Comparison of ENCODE assay signal across 3 cellular contexts in the genomic region with DNA sequence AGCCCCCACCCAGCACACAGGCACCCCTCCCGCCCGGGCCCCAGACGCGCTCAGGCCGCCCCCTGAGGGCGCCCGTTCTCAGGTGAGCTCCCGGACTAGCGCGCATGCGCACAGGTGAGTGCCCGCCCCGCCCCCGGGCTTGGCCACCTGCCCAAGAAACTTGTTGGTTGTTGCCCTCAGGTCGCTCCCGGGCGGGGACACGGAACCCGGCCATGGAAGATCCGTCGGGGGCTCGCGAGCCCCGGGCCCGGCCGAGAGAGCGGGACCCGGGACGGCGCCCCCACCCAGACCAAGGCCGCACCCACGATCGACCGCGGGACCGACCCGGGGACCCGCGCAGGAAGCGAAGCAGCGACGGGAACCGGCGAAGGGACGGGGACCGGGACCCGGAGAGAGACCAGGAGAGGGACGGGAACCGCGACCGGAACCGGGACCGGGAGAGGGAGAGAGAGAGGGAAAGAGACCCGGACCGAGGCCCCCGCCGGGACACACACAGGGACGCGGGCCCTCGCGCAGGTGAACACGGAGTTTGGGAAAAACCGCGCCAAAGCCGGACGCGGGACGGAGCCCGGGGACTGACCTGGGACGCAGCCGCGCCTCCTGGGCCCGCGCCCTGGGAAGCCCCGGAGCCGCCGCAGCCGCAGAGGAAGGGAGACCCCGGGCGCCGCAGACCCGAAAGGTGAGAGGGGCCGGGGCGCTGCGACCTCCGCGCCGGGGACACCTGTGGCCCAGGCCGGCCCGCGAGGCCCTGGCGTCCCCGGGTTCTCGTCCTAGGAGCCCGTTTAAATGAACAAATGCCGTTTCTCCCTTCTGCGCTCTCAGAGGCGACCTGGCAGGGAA.
TF ChIP-seq lines count a peak whose summit lies in the region.

A gene with protein sequence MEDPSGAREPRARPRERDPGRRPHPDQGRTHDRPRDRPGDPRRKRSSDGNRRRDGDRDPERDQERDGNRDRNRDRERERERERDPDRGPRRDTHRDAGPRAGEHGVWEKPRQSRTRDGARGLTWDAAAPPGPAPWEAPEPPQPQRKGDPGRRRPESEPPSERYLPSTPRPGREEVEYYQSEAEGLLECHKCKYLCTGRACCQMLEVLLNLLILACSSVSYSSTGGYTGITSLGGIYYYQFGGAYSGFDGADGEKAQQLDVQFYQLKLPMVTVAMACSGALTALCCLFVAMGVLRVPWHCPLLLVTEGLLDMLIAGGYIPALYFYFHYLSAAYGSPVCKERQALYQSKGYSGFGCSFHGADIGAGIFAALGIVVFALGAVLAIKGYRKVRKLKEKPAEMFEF (plus strand): TSS at position 167 of the 840 bp plus-strand sequence. CDS start 46 bp downstream, at position 213.

TF ChIP-seq in HEK293, 187 proteins besides CTCF, POLR2A, EP300 and RAD21 (continues in another document):
- TF ChIP-seq ZNF701 (tag by site-specific recombination; IDR thresholded peaks at IDR 0.05): no peak
- TF ChIP-seq, protein P1, sequence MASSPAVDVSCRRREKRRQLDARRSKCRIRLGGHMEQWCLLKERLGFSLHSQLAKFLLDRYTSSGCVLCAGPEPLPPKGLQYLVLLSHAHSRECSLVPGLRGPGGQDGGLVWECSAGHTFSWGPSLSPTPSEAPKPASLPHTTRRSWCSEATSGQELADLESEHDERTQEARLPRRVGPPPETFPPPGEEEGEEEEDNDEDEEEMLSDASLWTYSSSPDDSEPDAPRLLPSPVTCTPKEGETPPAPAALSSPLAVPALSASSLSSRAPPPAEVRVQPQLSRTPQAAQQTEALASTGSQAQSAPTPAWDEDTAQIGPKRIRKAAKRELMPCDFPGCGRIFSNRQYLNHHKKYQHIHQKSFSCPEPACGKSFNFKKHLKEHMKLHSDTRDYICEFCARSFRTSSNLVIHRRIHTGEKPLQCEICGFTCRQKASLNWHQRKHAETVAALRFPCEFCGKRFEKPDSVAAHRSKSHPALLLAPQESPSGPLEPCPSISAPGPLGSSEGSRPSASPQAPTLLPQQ (tag by site-specific recombination; IDR thresholded peaks at IDR 0.05): peak; percentile 47; the same call in 1 of the 2 replicates
- no peak for TF ChIP-seq ZFP41 (tag by site-specific recombination; IDR thresholded peaks at IDR 0.05; ENCODE audit: borderline replicate concordance)
- peak; percentile 78 for TF ChIP-seq KLF9 (tag by site-specific recombination; IDR thresholded peaks at IDR 0.05; ENCODE audit: low read depth)
- no peak for TF ChIP-seq KLF16 (tag by site-specific recombination; IDR thresholded peaks at IDR 0.05)
- no peak for TF ChIP-seq ZNF654 (tag by site-specific recombination; IDR thresholded peaks at IDR 0.05; ENCODE audit: low read depth)
- TF ChIP-seq, protein P2, sequence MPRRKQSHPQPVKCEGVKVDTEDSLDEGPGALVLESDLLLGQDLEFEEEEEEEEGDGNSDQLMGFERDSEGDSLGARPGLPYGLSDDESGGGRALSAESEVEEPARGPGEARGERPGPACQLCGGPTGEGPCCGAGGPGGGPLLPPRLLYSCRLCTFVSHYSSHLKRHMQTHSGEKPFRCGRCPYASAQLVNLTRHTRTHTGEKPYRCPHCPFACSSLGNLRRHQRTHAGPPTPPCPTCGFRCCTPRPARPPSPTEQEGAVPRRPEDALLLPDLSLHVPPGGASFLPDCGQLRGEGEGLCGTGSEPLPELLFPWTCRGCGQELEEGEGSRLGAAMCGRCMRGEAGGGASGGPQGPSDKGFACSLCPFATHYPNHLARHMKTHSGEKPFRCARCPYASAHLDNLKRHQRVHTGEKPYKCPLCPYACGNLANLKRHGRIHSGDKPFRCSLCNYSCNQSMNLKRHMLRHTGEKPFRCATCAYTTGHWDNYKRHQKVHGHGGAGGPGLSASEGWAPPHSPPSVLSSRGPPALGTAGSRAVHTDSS (tag by site-specific recombination; IDR thresholded peaks at IDR 0.05): no peak
- TF ChIP-seq ZNF558 (tag by site-specific recombination; IDR thresholded peaks at IDR 0.05): no peak
- no peak for TF ChIP-seq ZNF560 (tag by site-specific recombination; IDR thresholded peaks at IDR 0.05; ENCODE audit: borderline replicate concordance)
- TF ChIP-seq SCRT2 (tag by site-specific recombination; IDR thresholded peaks at IDR 0.05): peak; percentile 96

TF ChIP-seq in endothelial cell of umbilical vein, 7 proteins besides CTCF, POLR2A, EP300 and RAD21:
- TF ChIP-seq FOS (IDR thresholded peaks at IDR 0.05; ENCODE audit: borderline replicate concordance, insufficient read depth, low read length) (no peak), EZH2 (IDR thresholded peaks at IDR 0.05; ENCODE audit: borderline replicate concordance, low read depth, low read length, severe bottlenecking) (peak; percentile 97)

TF ChIP-seq in neural cell, 6 proteins besides CTCF, POLR2A, EP300 and RAD21:
- TF ChIP-seq SMC3 (conservative IDR thresholded peaks at IDR 0.05; ENCODE audit: poor library complexity) (no peak), EZH2 (IDR thresholded peaks at IDR 0.05; ENCODE audit: borderline replicate concordance, insufficient read depth, low read length, poor library complexity, severe bottlenecking) (no peak), MXI1 (conservative IDR thresholded peaks at IDR 0.05; ENCODE audit: poor library complexity, severe bottlenecking) (no peak), TAF1 (IDR thresholded peaks at IDR 0.05; ENCODE audit: low read depth) (no peak), POLR2AphosphoS5 (IDR thresholded peaks at IDR 0.05) (no peak)
- TF ChIP-seq, protein P3, sequence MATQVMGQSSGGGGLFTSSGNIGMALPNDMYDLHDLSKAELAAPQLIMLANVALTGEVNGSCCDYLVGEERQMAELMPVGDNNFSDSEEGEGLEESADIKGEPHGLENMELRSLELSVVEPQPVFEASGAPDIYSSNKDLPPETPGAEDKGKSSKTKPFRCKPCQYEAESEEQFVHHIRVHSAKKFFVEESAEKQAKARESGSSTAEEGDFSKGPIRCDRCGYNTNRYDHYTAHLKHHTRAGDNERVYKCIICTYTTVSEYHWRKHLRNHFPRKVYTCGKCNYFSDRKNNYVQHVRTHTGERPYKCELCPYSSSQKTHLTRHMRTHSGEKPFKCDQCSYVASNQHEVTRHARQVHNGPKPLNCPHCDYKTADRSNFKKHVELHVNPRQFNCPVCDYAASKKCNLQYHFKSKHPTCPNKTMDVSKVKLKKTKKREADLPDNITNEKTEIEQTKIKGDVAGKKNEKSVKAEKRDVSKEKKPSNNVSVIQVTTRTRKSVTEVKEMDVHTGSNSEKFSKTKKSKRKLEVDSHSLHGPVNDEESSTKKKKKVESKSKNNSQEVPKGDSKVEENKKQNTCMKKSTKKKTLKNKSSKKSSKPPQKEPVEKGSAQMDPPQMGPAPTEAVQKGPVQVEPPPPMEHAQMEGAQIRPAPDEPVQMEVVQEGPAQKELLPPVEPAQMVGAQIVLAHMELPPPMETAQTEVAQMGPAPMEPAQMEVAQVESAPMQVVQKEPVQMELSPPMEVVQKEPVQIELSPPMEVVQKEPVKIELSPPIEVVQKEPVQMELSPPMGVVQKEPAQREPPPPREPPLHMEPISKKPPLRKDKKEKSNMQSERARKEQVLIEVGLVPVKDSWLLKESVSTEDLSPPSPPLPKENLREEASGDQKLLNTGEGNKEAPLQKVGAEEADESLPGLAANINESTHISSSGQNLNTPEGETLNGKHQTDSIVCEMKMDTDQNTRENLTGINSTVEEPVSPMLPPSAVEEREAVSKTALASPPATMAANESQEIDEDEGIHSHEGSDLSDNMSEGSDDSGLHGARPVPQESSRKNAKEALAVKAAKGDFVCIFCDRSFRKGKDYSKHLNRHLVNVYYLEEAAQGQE (IDR thresholded peaks at IDR 0.05; ENCODE audit: borderline replicate concordance): no peak
